Comparison of ENCODE assay signal across 15 cellular contexts in the genomic region with DNA sequence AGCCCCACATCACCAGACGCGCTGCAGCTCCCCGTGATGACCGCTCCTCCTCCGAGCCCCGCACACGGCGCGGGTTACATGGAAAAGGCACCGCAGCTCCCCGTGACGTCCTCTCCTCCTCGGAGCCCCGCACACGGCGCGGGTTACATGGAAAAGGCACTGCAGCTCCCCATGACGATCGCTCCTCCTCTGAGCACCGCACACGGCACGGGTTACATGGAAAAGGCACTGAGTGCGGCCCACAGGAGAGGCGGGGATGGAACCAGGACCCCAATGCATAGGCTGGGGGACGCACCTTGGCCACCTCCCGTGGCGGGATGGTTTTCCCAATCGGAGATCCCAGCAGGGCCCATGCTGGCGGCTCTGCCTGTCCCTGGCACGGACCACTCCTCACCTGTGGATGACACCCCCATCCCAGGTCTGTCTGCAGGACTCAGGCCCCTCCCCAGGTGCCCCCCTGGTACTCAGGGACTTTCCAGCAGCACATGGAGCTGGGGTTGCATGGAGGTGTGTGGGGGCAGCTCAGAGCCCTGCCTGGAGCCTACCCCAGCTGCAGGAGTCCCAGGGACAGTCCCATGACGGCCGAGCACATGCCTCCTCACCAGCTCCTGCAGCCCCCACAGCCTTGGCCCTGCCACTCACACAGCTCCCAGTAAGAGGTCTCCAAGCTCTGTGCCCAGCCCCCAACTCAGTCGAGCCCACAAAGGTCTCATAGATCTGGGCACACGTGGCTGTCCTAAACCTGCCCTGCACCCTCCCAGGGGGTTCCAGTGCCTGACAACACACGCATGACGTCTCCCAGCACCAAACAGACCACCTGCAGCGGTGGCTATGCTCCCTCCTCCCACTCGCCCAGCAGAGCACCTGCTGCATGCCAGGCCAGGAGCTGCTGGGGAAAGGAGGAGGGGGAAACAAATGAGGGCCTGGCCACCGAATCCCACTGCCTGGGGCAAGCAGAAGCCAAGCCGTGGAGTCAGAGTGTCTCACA.
DNase-seq lines count a peak whose midpoint lies in the region; ATAC-seq, FAIRE-seq and TF ChIP-seq lines count a peak whose summit lies in the region.
"Had no signal": no experiment of that assay in that cellular context is flagged by ENCODE, and none has a peak within 500 bp of the region (broad histone marks: within the 10 kb centered on the region; RNA-seq: fewer than 3 reads in every experiment).

No MANE protein-coding gene starts in this region.

- H3K4me1 Mint-ChIP-seq in chondrocyte (ENCODE audit: low read depth), result no peaks in the 10 kb centered on the region
- no peaks in the 10 kb centered on the region for H3K4me1 Mint-ChIP-seq in Calu3 (ENCODE audit: low read depth, unreplicated experiment)

- intact Hi-C loops in lower lobe of right lung (cut with DNase I), result no loop called here
- intact Hi-C loops in left colon (cut with DNase I, micrococcal nuclease), result no loop called here
- intact Hi-C loops in Calu3 (cut with micrococcal nuclease; ENCODE audit: unreplicated experiment), result no loop called here

- H3K4me2 ChIP-seq in BLaER1, result peak overlapping the region; percentile 99

- ATAC-seq in lower lobe of right lung (no peak), left colon (no peak), HG02852 (IDR thresholded peaks at IDR 0.05; ENCODE audit: unreplicated experiment) (no peak)
- ATAC-seq: naive thymus-derived CD4-positive, alpha-beta T cell; psoas muscle had no signal

- H3K36me3 Mint-ChIP-seq in chondrocyte (ENCODE audit: low read depth) (no peaks in the 10 kb centered on the region), Calu3 (ENCODE audit: insufficient read depth, unreplicated experiment) (no peaks in the 10 kb centered on the region)

- no peak for DNase-seq in GM12891 (ENCODE audit: insufficient read length, low spot score)
- peak; percentile 59 for DNase-seq in NCI-H69 (lab: John Stamatoyannopoulos, UW)
- DNase-seq in lower lobe of right lung, result peak; percentile 37
- no peak for DNase-seq in left colon
- DNase-seq in chondrocyte (ENCODE audit: low spot score), result no peak
- no peak for DNase-seq in Calu3
- DNase-seq: activated CD4-positive, alpha-beta T cell treated with anti-CD3 and anti-CD28 coated beads, Interleukin-2, amount 10 ng/mL, durations not matched to agents 24 days and 14 days; anterior cingulate cortex; DMS79; psoas muscle had no signal

- H3K27ac ChIP-seq in BLaER1 (peak overlapping the region; percentile 87), lower lobe of right lung (no peak overlapping the region)
- H3K27ac ChIP-seq: psoas muscle had no signal

- no TSS peak for BruUV-seq in Calu3 (replicated peaks; lab: Mats Ljungman, UMichigan)

- H3K9ac ChIP-seq in BLaER1, result no peak overlapping the region

- H3K27me3 Mint-ChIP-seq in chondrocyte (ENCODE audit: low read depth) (peaks cover 33% of the 10 kb centered on the region), Calu3 (ENCODE audit: unreplicated experiment) (peaks cover 73% of the 10 kb centered on the region)
- H3K27me3 Mint-ChIP-seq: activated CD4-positive, alpha-beta T cell treated with anti-CD3 and anti-CD28 coated beads, Interleukin-2, amount 10 ng/mL, durations not matched to agents 24 days and 14 days had no signal

- FAIRE-seq in GM12891 (lab: Jason Lieb, UNC), result peak; percentile 33
- FAIRE-seq: frontal cortex had no signal

- H3K4me1 ChIP-seq in BLaER1 (peaks cover 96% of the 10 kb centered on the region), lower lobe of right lung (peaks cover 22% of the 10 kb centered on the region)
- H3K4me1 ChIP-seq: psoas muscle had no signal

- TF ChIP-seq CTCF in lower lobe of right lung (IDR thresholded peaks at IDR 0.05) (no peak), chondrocyte (IDR thresholded peaks at IDR 0.05) (no peak), Calu3 (IDR thresholded peaks at IDR 0.05; ENCODE audit: unreplicated experiment) (no peak)

- H3K27me3 ChIP-seq in BLaER1 (no peaks in the 10 kb centered on the region), lower lobe of right lung (ENCODE audit: low read depth) (peaks cover 6% of the 10 kb centered on the region)

- H3K4me3 ChIP-seq in BLaER1 (no peak overlapping the region), lower lobe of right lung (no peak overlapping the region)
- H3K4me3 ChIP-seq: psoas muscle had no signal

- no peak overlapping the region for H3K27ac Mint-ChIP-seq in chondrocyte (ENCODE audit: unreplicated experiment)
- no peak overlapping the region for H3K27ac Mint-ChIP-seq in Calu3 (ENCODE audit: unreplicated experiment)
- H3K27ac Mint-ChIP-seq: activated CD4-positive, alpha-beta T cell treated with anti-CD3 and anti-CD28 coated beads, Interleukin-2, amount 10 ng/mL, durations not matched to agents 24 days and 14 days; activated T-helper 2 cell treated with anti-CD3 and anti-CD28 coated beads, Interferon-gamma antibody, Interleukin-2, Interleukin-4, amounts not matched to agents 10 μg/mL and 5 μg/mL and 100 μg/mL, durations not matched to agents 14 hours and 24 hours and 36 hours; naive thymus-derived CD4-positive, alpha-beta T cell had no signal

- H3K9me3 Mint-ChIP-seq in chondrocyte (ENCODE audit: low read depth) (no peaks in the 10 kb centered on the region), Calu3 (ENCODE audit: low read depth, unreplicated experiment) (no peaks in the 10 kb centered on the region)
- H3K9me3 Mint-ChIP-seq: activated CD4-positive, alpha-beta T cell treated with anti-CD3 and anti-CD28 coated beads, Interleukin-2, amount 10 ng/mL, durations not matched to agents 24 days and 14 days; activated T-helper 2 cell treated with anti-CD3 and anti-CD28 coated beads, Interferon-gamma antibody, Interleukin-2, Interleukin-4, amounts not matched to agents 10 μg/mL and 5 μg/mL and 100 μg/mL, durations not matched to agents 14 hours and 24 hours and 36 hours had no signal

- H3K36me3 ChIP-seq in BLaER1, result peaks cover 4% of the 10 kb centered on the region; the same call in 1 of the 2 replicates
- H3K36me3 ChIP-seq in lower lobe of right lung, result no peaks in the 10 kb centered on the region

- H3K4me3 Mint-ChIP-seq in chondrocyte (ENCODE audit: unreplicated experiment), result no peak overlapping the region
- no peak overlapping the region for H3K4me3 Mint-ChIP-seq in Calu3 (ENCODE audit: low read depth, unreplicated experiment)
- H3K4me3 Mint-ChIP-seq: activated CD4-positive, alpha-beta T cell treated with anti-CD3 and anti-CD28 coated beads, Interleukin-2, amount 10 ng/mL, durations not matched to agents 24 days and 14 days; naive thymus-derived CD4-positive, alpha-beta T cell had no signal

- peaks cover 7% of the 10 kb centered on the region; the same call in 1 of the 2 replicates for H4K20me1 ChIP-seq in BLaER1

- no peak for TF ChIP-seq POLR2A in GM12891 (IDR thresholded peaks at IDR 0.05; ENCODE audit: low read depth, low read length)

- CTCF ChIA-PET in Calu3 (lab: Charles Lee), result interaction anchor here (0.6 kb wide), 1 partner anchor 452 kb away, joined by 3 read pairs; no protein-coding TSS in a partner anchor

- H3K9me3 ChIP-seq in BLaER1 (no peaks in the 10 kb centered on the region), lower lobe of right lung (no peaks in the 10 kb centered on the region)
- H3K9me3 ChIP-seq: psoas muscle had no signal

TF ChIP-seq in GM12891, 5 proteins besides CTCF, POLR2A, EP300 and RAD21:
- no peak for TF ChIP-seq TAF1 (IDR thresholded peaks at IDR 0.05; ENCODE audit: low read depth, low read length)

Comparison
In these comparisons a context has a peak if more than half of its experiments do, and no peak if none do; other contexts are left out.
1. DNase-seq: peak in NCI-H69 (single experiment) and lower lobe of right lung (single experiment); none in GM12891 (single experiment), left colon (0 of 2), chondrocyte (single experiment) and Calu3 (single experiment).